Comparison of ENCODE assay signal across 8 cellular contexts in the genomic region with DNA sequence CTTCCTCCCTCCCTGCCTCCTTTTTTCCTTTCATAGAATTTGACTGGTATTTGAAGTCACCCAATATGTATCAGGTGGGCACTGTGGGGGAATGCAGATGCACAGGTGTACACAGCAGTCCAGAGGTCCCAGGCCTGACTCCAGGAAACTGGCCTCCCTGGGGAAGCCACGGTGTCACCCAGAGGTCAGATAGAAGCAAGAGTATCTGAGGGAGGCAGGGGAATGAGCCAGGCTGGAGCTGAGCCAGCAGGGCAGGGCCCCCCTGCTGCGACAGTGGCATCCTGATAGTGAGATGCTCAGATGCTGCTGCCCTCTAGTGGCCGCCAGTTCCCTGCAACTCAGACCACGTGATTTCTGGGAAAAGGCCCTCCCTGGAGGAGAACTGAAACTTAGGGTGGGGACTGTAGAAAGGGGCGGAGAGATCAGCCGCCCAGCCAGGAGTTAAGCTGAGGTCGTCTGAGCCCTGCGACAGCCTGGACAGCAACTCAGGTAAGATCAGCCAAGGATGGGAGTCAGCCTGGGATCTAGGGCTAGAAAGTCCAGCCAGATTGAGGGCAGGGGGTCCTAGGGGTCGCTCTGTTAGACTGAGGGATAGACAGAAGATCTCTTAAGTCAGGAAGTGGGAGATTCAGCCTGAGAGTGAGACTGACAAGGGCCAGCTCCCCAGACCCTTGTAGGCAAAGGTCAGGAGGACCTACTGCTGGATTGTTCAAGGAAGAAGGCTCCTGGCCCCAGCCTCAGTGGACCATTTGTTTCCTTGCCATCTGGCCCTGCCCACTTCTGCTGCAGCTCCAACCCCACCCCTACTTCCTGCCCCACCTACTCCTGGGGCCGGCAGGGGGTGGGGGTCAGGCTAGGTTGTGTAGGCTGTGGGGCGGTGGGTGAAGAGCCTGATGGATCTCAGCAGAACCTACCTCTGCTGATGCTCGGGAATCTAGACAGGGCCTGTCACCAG. TPM values are rescaled to one million over a fixed set of nuclear protein-coding genes. Genes with fewer than 3 reads are reported as not detected.
DNase-seq lines count a peak whose midpoint lies in the region; ATAC-seq and TF ChIP-seq lines count a peak whose summit lies in the region.

A gene with protein sequence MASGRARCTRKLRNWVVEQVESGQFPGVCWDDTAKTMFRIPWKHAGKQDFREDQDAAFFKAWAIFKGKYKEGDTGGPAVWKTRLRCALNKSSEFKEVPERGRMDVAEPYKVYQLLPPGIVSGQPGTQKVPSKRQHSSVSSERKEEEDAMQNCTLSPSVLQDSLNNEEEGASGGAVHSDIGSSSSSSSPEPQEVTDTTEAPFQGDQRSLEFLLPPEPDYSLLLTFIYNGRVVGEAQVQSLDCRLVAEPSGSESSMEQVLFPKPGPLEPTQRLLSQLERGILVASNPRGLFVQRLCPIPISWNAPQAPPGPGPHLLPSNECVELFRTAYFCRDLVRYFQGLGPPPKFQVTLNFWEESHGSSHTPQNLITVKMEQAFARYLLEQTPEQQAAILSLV (plus strand): TSS at position 416 of the 955 bp plus-strand sequence. CDS start 880 bp downstream, outside the sequence.

- H3K27me3 ChIP-seq in fibroblast of lung (ENCODE audit: control insufficient read depth, insufficient read depth, low read length): no peaks in the 10 kb centered on the region

- peak; percentile 97 for TF ChIP-seq CTCF in LNCAP (IDR thresholded peaks at IDR 0.05)
- peak; percentile 75 to 94 for TF ChIP-seq CTCF in fibroblast of lung (conservative IDR thresholded peaks at IDR 0.05 in 1 of 2, IDR thresholded peaks at IDR 0.05 in 1 of 2; ENCODE audit: low read depth in 1 of 2, low read length in 2 of 2)

- H3K27ac Mint-ChIP-seq in naive thymus-derived CD8-positive, alpha-beta T cell: peak within 1 kb of the TSS; percentile 92 to 100 (median 99)

- no peaks in the 10 kb centered on the region for H3K9me3 ChIP-seq in fibroblast of lung (ENCODE audit: control insufficient read depth, insufficient read depth, low read depth, low read length)

- peaks cover 0 to 2% (median 0%) of the 10 kb centered on the region in 5 donors for H3K27me3 Mint-ChIP-seq in naive thymus-derived CD8-positive, alpha-beta T cell

- H3K36me3 Mint-ChIP-seq in naive thymus-derived CD8-positive, alpha-beta T cell: peaks cover 4 to 76% (median 27%) of the 10 kb centered on the region in 3 donors

- peak within 1 kb of the TSS; percentile 95 to 100 (median 98) for H3K4me3 Mint-ChIP-seq in naive thymus-derived CD8-positive, alpha-beta T cell

- DNase-seq in ELR (ENCODE audit: low read depth): peak; percentile 93
- peak; percentile 80 for DNase-seq in GOT3 (lab: John Stamatoyannopoulos, UW)
- peak; percentile 93 for DNase-seq in RPMI8226
- peak; percentile 96 to 98 for DNase-seq in activated T-helper 1 cell treated with anti-CD3 and anti-CD28 coated beads, Interleukin-2, amount 50 U/mL, for 16 hours (ENCODE audit: low read depth in 1 of 2, low spot score in 1 of 2)
- DNase-seq in fibroblast of lung (ENCODE audit: low read depth in 2 of 2): peak; percentile 87 to 94
- DNase-seq in naive thymus-derived CD8-positive, alpha-beta T cell: peak; percentile 94 to 99 (median 97)
- DNase-seq in stimulated activated naive CD4-positive, alpha-beta T cell (lab: John Stamatoyannopoulos, UW): peak; percentile 92 to 97 (median 96)

- H3K27ac ChIP-seq in fibroblast of lung (ENCODE audit: insufficient read depth, low read length): peak within 1 kb of the TSS; percentile 91

- peaks cover 42% of the 10 kb centered on the region for H3K36me3 ChIP-seq in fibroblast of lung (ENCODE audit: control insufficient read depth, insufficient read depth, low read length)

- POLR2A ChIA-PET in naive thymus-derived CD8-positive, alpha-beta T cell (lab: Charles Lee): interaction anchor here (0.6 to 4.4 kb wide), 26 partner anchors 10 to 1066 kb away, joined by 3 to 55 read pairs (median 6); a partner anchor contains a TSS

- peaks cover 19% of the 10 kb centered on the region for H3K79me2 ChIP-seq in fibroblast of lung (ENCODE audit: control insufficient read depth, insufficient read depth, low read length)

- H3K4me2 ChIP-seq in fibroblast of lung (ENCODE audit: extremely low read depth, insufficient read depth, low read length): peak within 1 kb of the TSS; percentile 89

- H3K9me3 Mint-ChIP-seq in naive thymus-derived CD8-positive, alpha-beta T cell: no peaks in the 10 kb centered on the region

- H2AFZ ChIP-seq in fibroblast of lung (ENCODE audit: low read length): no peak within 1 kb of the TSS

- H3K9ac ChIP-seq in fibroblast of lung (ENCODE audit: insufficient read depth, low read length): peak within 1 kb of the TSS; percentile 67

- H3K4me3 ChIP-seq in fibroblast of lung (replicated peaks in 1 of 4; ENCODE audit: control extremely low read depth in 1 of 4, insufficient read depth in 1 of 4, low read depth in 3 of 4, low read length in 4 of 4): peak within 1 kb of the TSS; percentile 68 to 100 (median 85)

- peaks cover 27 to 64% (median 55%) of the 10 kb centered on the region in 4 donors for H3K4me1 Mint-ChIP-seq in naive thymus-derived CD8-positive, alpha-beta T cell

- peak; percentile 89 to 90 for ATAC-seq in naive thymus-derived CD8-positive, alpha-beta T cell

- no peaks in the 10 kb centered on the region for H4K20me1 ChIP-seq in fibroblast of lung (ENCODE audit: control insufficient read depth, extremely low read depth, insufficient read depth, low read length)

- peaks cover 10% of the 10 kb centered on the region for H3K4me1 ChIP-seq in fibroblast of lung (ENCODE audit: control insufficient read depth, extremely low read depth, insufficient read depth, low read length)

RNA-seq across cellular contexts. Expression of the gene that starts here (rescaled TPM):
- total RNA-seq in fibroblast of lung: 110 and 142 TPM in 2 replicates
- polyA plus RNA-seq in fibroblast of lung: 70.4 and 79.9 TPM in 2 replicates
- polyA plus RNA-seq in fibroblast of lung (2012): 56.6 and 71.6 TPM in 2 replicates
- polyA minus RNA-seq in fibroblast of lung (ENCODE audit: low replicate concordance): 89.8 and 121 TPM in 2 replicates
- 100 to 1,000 TPM; 109 to 116 TPM for total RNA-seq in naive thymus-derived CD8-positive, alpha-beta T cell
- polyA plus RNA-seq in naive thymus-derived CD8-positive, alpha-beta T cell: 10 to 100 TPM; 46.6 to 68.6 (median 51.3) TPM

Comparison
In these comparisons a context has a peak if more than half of its experiments do, and no peak if none do; other contexts are left out.
1. Peak in every context shown above with its lines: DNase-seq, ATAC-seq, H3K4me3 ChIP-seq and H3K27ac ChIP-seq.